ENCODE assay signal across 1 cellular context in the genomic region with DNA sequence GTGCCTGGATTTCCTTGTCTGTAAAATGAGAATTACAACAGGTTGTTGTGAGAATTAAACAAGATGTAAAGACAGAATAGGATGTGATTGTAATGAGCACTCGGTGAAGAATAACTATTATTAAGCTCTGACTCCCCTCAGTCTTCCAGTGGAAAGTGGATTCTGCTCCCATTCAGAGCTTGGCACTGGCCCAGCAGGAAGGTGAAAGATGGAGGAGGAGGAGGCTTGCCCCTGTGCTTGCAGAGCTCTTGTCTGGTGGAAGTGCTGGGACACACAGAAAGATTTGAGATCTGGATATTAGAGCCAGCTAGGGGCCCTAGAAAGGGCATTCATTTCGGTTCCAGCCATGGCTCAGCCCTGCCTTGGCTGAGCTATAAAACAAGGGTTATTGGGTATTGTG.
TF ChIP-seq lines count a peak whose summit lies in the region.

No MANE protein-coding gene starts in this region.

TF ChIP-seq in H1, 55 proteins besides CTCF, POLR2A, EP300 and RAD21:
- TF ChIP-seq SAP30 (IDR thresholded peaks at IDR 0.05; ENCODE audit: insufficient read depth, insufficient replicate concordance, low read length) (no peak), RBBP5 (IDR thresholded peaks at IDR 0.05; ENCODE audit: borderline replicate concordance, low read depth, low read length) (no peak), SRF (IDR thresholded peaks at IDR 0.05; ENCODE audit: low read depth, low read length) (no peak), BRCA1 (IDR thresholded peaks at IDR 0.05; ENCODE audit: low read depth, low read length) (no peak), SIN3A (conservative IDR thresholded peaks at IDR 0.05 in 1 of 2, IDR thresholded peaks at IDR 0.05 in 1 of 2; ENCODE audit: low read depth in 1 of 2, low read length in 2 of 2) (no peak)
- TF ChIP-seq, protein P1, sequence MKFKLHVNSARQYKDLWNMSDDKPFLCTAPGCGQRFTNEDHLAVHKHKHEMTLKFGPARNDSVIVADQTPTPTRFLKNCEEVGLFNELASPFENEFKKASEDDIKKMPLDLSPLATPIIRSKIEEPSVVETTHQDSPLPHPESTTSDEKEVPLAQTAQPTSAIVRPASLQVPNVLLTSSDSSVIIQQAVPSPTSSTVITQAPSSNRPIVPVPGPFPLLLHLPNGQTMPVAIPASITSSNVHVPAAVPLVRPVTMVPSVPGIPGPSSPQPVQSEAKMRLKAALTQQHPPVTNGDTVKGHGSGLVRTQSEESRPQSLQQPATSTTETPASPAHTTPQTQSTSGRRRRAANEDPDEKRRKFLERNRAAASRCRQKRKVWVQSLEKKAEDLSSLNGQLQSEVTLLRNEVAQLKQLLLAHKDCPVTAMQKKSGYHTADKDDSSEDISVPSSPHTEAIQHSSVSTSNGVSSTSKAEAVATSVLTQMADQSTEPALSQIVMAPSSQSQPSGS (IDR thresholded peaks at IDR 0.05; ENCODE audit: low read length): no peak
TF ChIP-seq in H1: peak in this region for 0.
